Comparison of ENCODE assay signal across 1 cellular context in the genomic region with DNA sequence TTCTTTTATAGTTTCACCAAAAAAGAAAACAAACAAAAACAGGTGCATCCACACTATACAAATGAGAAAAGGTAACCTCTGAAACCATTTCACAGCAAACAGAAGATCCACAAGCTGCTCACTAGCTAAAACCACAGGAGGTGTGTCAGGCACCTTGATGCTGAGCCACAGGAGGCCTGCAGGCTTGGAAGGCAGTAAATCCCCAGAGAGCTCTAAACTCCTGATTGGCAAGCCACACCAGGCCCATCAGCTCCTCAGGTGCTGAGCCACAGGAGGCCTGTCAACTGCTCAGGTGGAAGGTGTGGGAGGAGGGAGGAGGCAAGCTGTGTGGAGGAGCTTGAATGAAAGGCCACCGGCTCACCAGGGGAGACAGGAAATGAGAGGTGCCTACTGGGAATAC.
TF ChIP-seq lines count a peak whose summit lies in the region.

No MANE protein-coding gene starts in this region.

TF ChIP-seq in GM23338, 12 proteins besides CTCF, POLR2A, EP300 and RAD21 (continued from another document):
- TF ChIP-seq, protein P1, sequence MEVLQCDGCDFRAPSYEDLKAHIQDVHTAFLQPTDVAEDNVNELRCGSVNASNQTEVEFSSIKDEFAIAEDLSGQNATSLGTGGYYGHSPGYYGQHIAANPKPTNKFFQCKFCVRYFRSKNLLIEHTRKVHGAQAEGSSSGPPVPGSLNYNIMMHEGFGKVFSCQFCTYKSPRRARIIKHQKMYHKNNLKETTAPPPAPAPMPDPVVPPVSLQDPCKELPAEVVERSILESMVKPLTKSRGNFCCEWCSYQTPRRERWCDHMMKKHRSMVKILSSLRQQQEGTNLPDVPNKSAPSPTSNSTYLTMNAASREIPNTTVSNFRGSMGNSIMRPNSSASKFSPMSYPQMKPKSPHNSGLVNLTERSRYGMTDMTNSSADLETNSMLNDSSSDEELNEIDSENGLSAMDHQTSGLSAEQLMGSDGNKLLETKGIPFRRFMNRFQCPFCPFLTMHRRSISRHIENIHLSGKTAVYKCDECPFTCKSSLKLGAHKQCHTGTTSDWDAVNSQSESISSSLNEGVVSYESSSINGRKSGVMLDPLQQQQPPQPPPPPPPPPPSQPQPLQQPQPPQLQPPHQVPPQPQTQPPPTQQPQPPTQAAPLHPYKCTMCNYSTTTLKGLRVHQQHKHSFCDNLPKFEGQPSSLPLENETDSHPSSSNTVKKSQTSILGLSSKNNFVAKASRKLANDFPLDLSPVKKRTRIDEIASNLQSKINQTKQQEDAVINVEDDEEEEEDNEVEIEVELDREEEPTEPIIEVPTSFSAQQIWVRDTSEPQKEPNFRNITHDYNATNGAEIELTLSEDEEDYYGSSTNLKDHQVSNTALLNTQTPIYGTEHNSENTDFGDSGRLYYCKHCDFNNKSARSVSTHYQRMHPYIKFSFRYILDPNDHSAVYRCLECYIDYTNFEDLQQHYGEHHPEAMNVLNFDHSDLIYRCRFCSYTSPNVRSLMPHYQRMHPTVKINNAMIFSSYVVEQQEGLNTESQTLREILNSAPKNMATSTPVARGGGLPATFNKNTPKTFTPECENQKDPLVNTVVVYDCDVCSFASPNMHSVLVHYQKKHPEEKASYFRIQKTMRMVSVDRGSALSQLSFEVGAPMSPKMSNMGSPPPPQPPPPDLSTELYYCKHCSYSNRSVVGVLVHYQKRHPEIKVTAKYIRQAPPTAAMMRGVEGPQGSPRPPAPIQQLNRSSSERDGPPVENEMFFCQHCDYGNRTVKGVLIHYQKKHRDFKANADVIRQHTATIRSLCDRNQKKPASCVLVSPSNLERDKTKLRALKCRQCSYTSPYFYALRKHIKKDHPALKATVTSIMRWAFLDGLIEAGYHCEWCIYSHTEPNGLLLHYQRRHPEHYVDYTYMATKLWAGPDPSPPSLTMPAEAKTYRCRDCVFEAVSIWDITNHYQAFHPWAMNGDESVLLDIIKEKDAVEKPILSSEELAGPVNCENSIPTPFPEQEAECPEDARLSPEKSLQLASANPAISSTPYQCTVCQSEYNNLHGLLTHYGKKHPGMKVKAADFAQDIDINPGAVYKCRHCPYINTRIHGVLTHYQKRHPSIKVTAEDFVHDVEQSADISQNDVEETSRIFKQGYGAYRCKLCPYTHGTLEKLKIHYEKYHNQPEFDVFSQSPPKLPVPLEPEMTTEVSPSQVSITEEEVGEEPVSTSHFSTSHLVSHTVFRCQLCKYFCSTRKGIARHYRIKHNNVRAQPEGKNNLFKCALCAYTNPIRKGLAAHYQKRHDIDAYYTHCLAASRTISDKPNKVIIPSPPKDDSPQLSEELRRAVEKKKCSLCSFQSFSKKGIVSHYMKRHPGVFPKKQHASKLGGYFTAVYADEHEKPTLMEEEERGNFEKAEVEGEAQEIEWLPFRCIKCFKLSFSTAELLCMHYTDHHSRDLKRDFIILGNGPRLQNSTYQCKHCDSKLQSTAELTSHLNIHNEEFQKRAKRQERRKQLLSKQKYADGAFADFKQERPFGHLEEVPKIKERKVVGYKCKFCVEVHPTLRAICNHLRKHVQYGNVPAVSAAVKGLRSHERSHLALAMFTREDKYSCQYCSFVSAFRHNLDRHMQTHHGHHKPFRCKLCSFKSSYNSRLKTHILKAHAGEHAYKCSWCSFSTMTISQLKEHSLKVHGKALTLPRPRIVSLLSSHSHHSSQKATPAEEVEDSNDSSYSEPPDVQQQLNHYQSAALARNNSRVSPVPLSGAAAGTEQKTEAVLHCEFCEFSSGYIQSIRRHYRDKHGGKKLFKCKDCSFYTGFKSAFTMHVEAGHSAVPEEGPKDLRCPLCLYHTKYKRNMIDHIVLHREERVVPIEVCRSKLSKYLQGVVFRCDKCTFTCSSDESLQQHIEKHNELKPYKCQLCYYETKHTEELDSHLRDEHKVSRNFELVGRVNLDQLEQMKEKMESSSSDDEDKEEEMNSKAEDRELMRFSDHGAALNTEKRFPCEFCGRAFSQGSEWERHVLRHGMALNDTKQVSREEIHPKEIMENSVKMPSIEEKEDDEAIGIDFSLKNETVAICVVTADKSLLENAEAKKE (CRISPR knock-in tag; IDR thresholded peaks at IDR 0.05) = peak; percentile 88
